Comparison of ENCODE assay signal across 8 cellular contexts in the genomic region with DNA sequence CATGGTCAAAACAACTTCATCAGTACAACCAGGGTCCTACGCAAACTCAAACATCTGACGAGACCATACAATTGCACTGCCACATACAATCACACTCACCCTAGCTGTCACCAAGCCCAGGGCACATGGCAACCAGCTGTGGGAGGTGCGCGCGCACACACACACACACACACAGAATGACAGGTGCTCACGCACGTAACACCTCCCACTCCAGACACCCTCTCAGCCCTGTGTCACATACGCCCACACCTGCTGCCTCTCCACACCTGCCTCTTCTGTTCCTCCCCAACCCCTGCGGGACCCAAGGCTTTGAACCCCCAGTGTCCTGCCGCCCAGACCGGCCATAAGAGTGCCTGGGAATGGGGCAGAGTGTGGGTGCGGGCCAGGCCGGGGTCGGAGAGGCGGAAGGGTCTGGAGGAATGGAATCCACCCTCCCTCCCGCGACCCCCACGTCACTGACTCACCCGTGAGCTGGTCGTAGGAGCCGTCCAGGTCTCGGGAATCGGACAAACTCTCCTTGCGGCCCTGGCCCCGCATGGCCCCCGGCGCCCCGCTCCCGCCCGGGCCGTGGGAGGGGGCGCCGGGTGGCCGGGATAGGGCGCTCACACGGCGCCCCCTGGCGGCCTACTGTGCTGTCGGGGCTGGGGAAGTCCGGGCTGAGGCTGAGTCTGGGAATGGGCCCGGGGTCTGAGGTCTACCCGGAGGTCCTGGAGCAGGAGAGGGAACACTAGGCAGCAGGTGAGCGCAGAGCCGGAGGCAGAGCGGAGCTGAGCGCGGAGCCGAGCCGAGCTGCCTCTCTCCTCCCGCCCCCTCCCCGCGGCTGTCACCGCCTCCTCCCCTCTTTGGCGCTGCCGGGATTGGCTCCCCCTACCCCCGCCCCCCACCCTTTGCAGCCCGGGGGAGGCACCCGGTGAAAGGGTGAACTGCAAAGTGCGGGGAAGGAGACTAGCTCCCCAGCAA. TPM values are rescaled to one million over a fixed set of nuclear protein-coding genes. Genes with fewer than 3 reads are reported as not detected.
DNase-seq lines count a peak whose midpoint lies in the region; ATAC-seq and TF ChIP-seq lines count a peak whose summit lies in the region.

Gene KCNIP2, minus strand, starts transcription at position 769 of the 960 bp plus-strand sequence. Its CDS starts 232 bp downstream, at position 537.

- H4K20me1 ChIP-seq in SU-DHL-6 (ENCODE audit: low read depth, low read length), result no peaks in the 10 kb centered on the region

- no peaks in the 10 kb centered on the region for H3K9me3 ChIP-seq in AG04450 (ENCODE audit: control insufficient read depth, insufficient read depth, low read length)
- H3K9me3 ChIP-seq in SU-DHL-6 (ENCODE audit: insufficient read depth, low read length), result no peaks in the 10 kb centered on the region
- no peaks in the 10 kb centered on the region for H3K9me3 ChIP-seq in iPS-18a (ENCODE audit: control insufficient read depth, low read depth, low read length)
- no peaks in the 10 kb centered on the region for H3K9me3 ChIP-seq in ascending aorta

- H3K27me3 ChIP-seq in AG04450 (ENCODE audit: control insufficient read depth, insufficient read depth, low read length) (peaks cover 3% of the 10 kb centered on the region), SU-DHL-6 (ENCODE audit: low read length) (no peaks in the 10 kb centered on the region), iPS-18a (ENCODE audit: control insufficient read depth, insufficient read depth, low read length) (peaks cover 23% of the 10 kb centered on the region), ascending aorta (no peaks in the 10 kb centered on the region)

- H3K36me3 ChIP-seq in SU-DHL-6 (ENCODE audit: low read length) (no peaks in the 10 kb centered on the region), iPS-18a (ENCODE audit: control insufficient read depth, low read depth, low read length) (no peaks in the 10 kb centered on the region), ascending aorta (peaks cover 14 to 33% of the 10 kb centered on the region in 2 donors)

- CTCF ChIA-PET in AG04450 (lab: Charles Lee), result interaction anchor here (0.5 to 6.3 kb wide), 7 partner anchors 12 to 201 kb away, joined by 3 to 256 read pairs (median 4); no protein-coding TSS in a partner anchor
- CTCF ChIA-PET in HEK293T (lab: Yijun Ruan, JAX), result no interaction called here

- H3F3A ChIP-seq in SU-DHL-6 (ENCODE audit: insufficient read depth), result peaks cover 6% of the 10 kb centered on the region; the same call in 1 of the 2 replicates

- H3K4me3 ChIP-seq in AG04450 (ENCODE audit: low read depth, low read length) (no peak within 1 kb of the TSS), SU-DHL-6 (ENCODE audit: insufficient read depth, low read length, poor library complexity, severe bottlenecking) (peak within 1 kb of the TSS; percentile 54), astrocyte of the spinal cord (ENCODE audit: low read depth, low read length) (no peak within 1 kb of the TSS), iPS-18a (ENCODE audit: low read length) (peak within 1 kb of the TSS; percentile 72), ascending aorta (no peak within 1 kb of the TSS)

- intact Hi-C loops in ascending aorta (cut with DNase I), result no loop called here

- no peak within 1 kb of the TSS for H3K27ac ChIP-seq in AG04450 (ENCODE audit: low read depth, low read length)
- H3K27ac ChIP-seq in SU-DHL-6 (ENCODE audit: low read depth, low read length), result no peak within 1 kb of the TSS
- no peak within 1 kb of the TSS for H3K27ac ChIP-seq in iPS-18a (ENCODE audit: low read length)
- H3K27ac ChIP-seq in ascending aorta, result no peak within 1 kb of the TSS

- H3K4me1 ChIP-seq in iPS-18a (ENCODE audit: control insufficient read depth, low read depth, low read length) (peaks cover 11% of the 10 kb centered on the region), ascending aorta (peaks cover 4 to 14% of the 10 kb centered on the region in 2 donors)

- H2AFZ ChIP-seq in SU-DHL-6 (ENCODE audit: low read depth, low read length, severe bottlenecking), result peak within 1 kb of the TSS; percentile 36

- H3K79me2 ChIP-seq in SU-DHL-6 (ENCODE audit: insufficient read depth, low read length), result no peaks in the 10 kb centered on the region

- no peak for DNase-seq in AG04450 (ENCODE audit: low read depth, low spot score)
- peak; percentile 54 for DNase-seq in HEK293T (ENCODE audit: extremely low spot score)
- DNase-seq in astrocyte of the spinal cord (ENCODE audit: low read depth, low spot score), result no peak
- DNase-seq in stimulated activated CD4-positive, alpha-beta T cell treated with anti-CD3 and anti-CD28 coated beads, TNF-alpha, amount 100 ng/mL, for 4 hours (ENCODE audit: low read depth in 3 of 3), result peak in 2 of 3 experiments; percentile 51 to 68
- no peak for DNase-seq in ascending aorta (ENCODE audit: low spot score in 2 of 2)

- H3K9me2 ChIP-seq in SU-DHL-6 (replicated peaks; ENCODE audit: insufficient read depth, low read length), result no peaks in the 10 kb centered on the region

- peak within 1 kb of the TSS; percentile 58 for H3K4me2 ChIP-seq in SU-DHL-6 (ENCODE audit: low read depth, low read length, poor library complexity, severe bottlenecking)

- in situ Hi-C loops in astrocyte of the spinal cord (cut with HindIII; ENCODE audit: low sequenced_read_pairs), result no loop called here

- TF ChIP-seq CTCF in AG04450 (IDR thresholded peaks at IDR 0.05; ENCODE audit: low read depth, low read length) (peak; percentile 39), SU-DHL-6 (IDR thresholded peaks at IDR 0.05; ENCODE audit: insufficient read depth, low read length, poor library complexity, severe bottlenecking) (peak; percentile 94), astrocyte of the spinal cord (IDR thresholded peaks at IDR 0.05; ENCODE audit: low read depth, low read length) (peak; percentile 59), ascending aorta (IDR thresholded peaks at IDR 0.05) (peak in 1 of 3 experiments; percentile 42)

- H3K9ac ChIP-seq in SU-DHL-6 (ENCODE audit: low read length), result peak within 1 kb of the TSS; percentile 48
- no peak within 1 kb of the TSS for H3K9ac ChIP-seq in iPS-18a (ENCODE audit: low read length)

- POLR2A ChIA-PET in AG04450 (lab: Yijun Ruan, JAX), result no interaction called here
- POLR2A ChIA-PET in HEK293T (lab: Yijun Ruan, JAX), result no interaction called here

- no peak for ATAC-seq in HG03280 (IDR thresholded peaks at IDR 0.05; ENCODE audit: unreplicated experiment)

TF ChIP-seq in HEK293T, 16 proteins besides CTCF, POLR2A, EP300 and RAD21:
- TF ChIP-seq LEF1 (IDR thresholded peaks at IDR 0.05; ENCODE audit: borderline replicate concordance) (no peak), HDGF (IDR thresholded peaks at IDR 0.05; ENCODE audit: borderline replicate concordance) (no peak), SP1 (IDR thresholded peaks at IDR 0.05) (no peak), FOXA1 (IDR thresholded peaks at IDR 0.05) (no peak), PKNOX1 (IDR thresholded peaks at IDR 0.05) (no peak), FOXM1 (IDR thresholded peaks at IDR 0.05; ENCODE audit: borderline replicate concordance) (no peak), BHLHE40 (IDR thresholded peaks at IDR 0.05; ENCODE audit: borderline replicate concordance) (no peak), SUZ12 (IDR thresholded peaks at IDR 0.05) (no peak), L3MBTL2 (conservative IDR thresholded peaks at IDR 0.05) (no peak), ARNT (IDR thresholded peaks at IDR 0.05) (no peak), FOXK2 (IDR thresholded peaks at IDR 0.05) (no peak), NFRKB (IDR thresholded peaks at IDR 0.05) (no peak), TARDBP (IDR thresholded peaks at IDR 0.05) (no peak), ELF4 (IDR thresholded peaks at IDR 0.05) (no peak), CTBP1 (IDR thresholded peaks at IDR 0.05; ENCODE audit: borderline replicate concordance) (no peak), ZNF384 (IDR thresholded peaks at IDR 0.05) (no peak)

RNA-seq across cellular contexts. Expression of gene KCNIP2, which starts in this region (rescaled TPM):
- 0.40 and 0.61 TPM in 2 replicates for polyA plus RNA-seq in AG04450 (2011; rRNA removed)
- 0.74 and 1.1 TPM in 2 replicates for polyA minus RNA-seq in AG04450 (2011; rRNA and poly(A)+ RNA removed)
- 1.1 TPM for total RNA-seq in ascending aorta

Comparison
In these comparisons a context has a peak if more than half of its experiments do, and no peak if none do; other contexts are left out.
1. DNase-seq: peak in HEK293T (single experiment) and stimulated activated CD4-positive, alpha-beta T cell treated with anti-CD3 and anti-CD28 coated beads, TNF-alpha, amount 100 ng/mL, for 4 hours (2 of 3); none in AG04450 (single experiment), astrocyte of the spinal cord (single experiment) and ascending aorta (0 of 2).
2. H3K4me3 ChIP-seq: peak in SU-DHL-6 (single experiment) and iPS-18a (single experiment); none in AG04450 (single experiment), astrocyte of the spinal cord (single experiment) and ascending aorta (0 of 2).